Comparison of ENCODE assay signal across 13 cellular contexts in genomic region chr6:56450882-56451739, GRCh38.
DNase-seq lines count a peak whose midpoint lies in the region; ATAC-seq and TF ChIP-seq lines count a peak whose summit lies in the region.
"Had no signal": no experiment of that assay in that cellular context is flagged by ENCODE, and none has a peak within 500 bp of the region (broad histone marks: within the 10 kb centered on the region; RNA-seq: fewer than 3 reads in every experiment).

No MANE protein-coding gene starts in this region.

- H3K4me3 ChIP-seq in left ventricle myocardium inferior = no peak overlapping the region
- H3K4me3 ChIP-seq in rectal smooth muscle tissue (ENCODE audit: low read length) = no peak overlapping the region
- H3K4me3 ChIP-seq: BLaER1 had no signal

- H3K9me3 Mint-ChIP-seq in activated naive CD8-positive, alpha-beta T cell treated with anti-CD3 and anti-CD28 coated beads for 36 hours = no peaks in the 10 kb centered on the region
- H3K9me3 Mint-ChIP-seq in natural killer cell treated with Interleukin-12 subunit alpha and Interleukin-12 subunit beta and Interleukin-15 and Interleukin-18, amount 100 ng/mL, for 72 hours = peaks cover 4% of the 10 kb centered on the region
- no peaks in the 10 kb centered on the region for H3K9me3 Mint-ChIP-seq in activated T-helper 17 cell treated with anti-CD3 and anti-CD28 coated beads, Interleukin-2, amount 50 U/mL, for 72 hours
- H3K9me3 Mint-ChIP-seq: stimulated activated memory B cell treated with anti-CD40 and anti-IgM and Interleukin-4, amounts not matched to agents 10 μg/mL and 1 μg/mL and 100 μg/mL, for 72 hours had no signal

- peak; percentile 52 for DNase-seq in H4 (ENCODE audit: low spot score)
- DNase-seq in brain pericyte (ENCODE audit: low read depth, low spot score) = peak; percentile 7
- peak; percentile 84 for DNase-seq in left ventricle myocardium inferior
- no peak for DNase-seq in Kasumi-1 (lab: John Stamatoyannopoulos, UW)
- no peak for DNase-seq in activated naive CD8-positive, alpha-beta T cell treated with anti-CD3 and anti-CD28 coated beads for 36 hours
- no peak for DNase-seq in natural killer cell treated with Interleukin-12 subunit alpha and Interleukin-12 subunit beta and Interleukin-15 and Interleukin-18, amount 100 ng/mL, for 72 hours (ENCODE audit: low spot score)
- DNase-seq: activated T-cell treated with anti-CD3 and anti-CD28 coated beads, Interleukin-2, amount 50 U/mL, for 1 hour; cerebellar nuclear complex; KBM-7 had no signal

- H3K36me3 Mint-ChIP-seq in activated naive CD8-positive, alpha-beta T cell treated with anti-CD3 and anti-CD28 coated beads for 36 hours = no peaks in the 10 kb centered on the region
- H3K36me3 Mint-ChIP-seq in natural killer cell treated with Interleukin-12 subunit alpha and Interleukin-12 subunit beta and Interleukin-15 and Interleukin-18, amount 100 ng/mL, for 72 hours = no peaks in the 10 kb centered on the region
- H3K36me3 Mint-ChIP-seq in activated T-helper 17 cell treated with anti-CD3 and anti-CD28 coated beads, Interleukin-2, amount 50 U/mL, for 72 hours (ENCODE audit: low read depth) = no peaks in the 10 kb centered on the region
- H3K36me3 Mint-ChIP-seq: stimulated activated memory B cell treated with anti-CD40 and anti-IgM and Interleukin-4, amounts not matched to agents 10 μg/mL and 1 μg/mL and 100 μg/mL, for 72 hours had no signal

- H3K27ac ChIP-seq in left ventricle myocardium inferior (replicated peaks) (peak overlapping the region; percentile 73), rectal smooth muscle tissue (ENCODE audit: low read depth, low read length) (peak overlapping the region; percentile 72)
- H3K27ac ChIP-seq: BLaER1 had no signal

- H3K27me3 ChIP-seq in left ventricle myocardium inferior (ENCODE audit: low read depth) = no peaks in the 10 kb centered on the region
- no peaks in the 10 kb centered on the region for H3K27me3 ChIP-seq in rectal smooth muscle tissue (ENCODE audit: control insufficient read depth, insufficient read depth, low read length)
- H3K27me3 ChIP-seq: BLaER1 had no signal

- H3K4me1 ChIP-seq in left ventricle myocardium inferior (peaks cover 41% of the 10 kb centered on the region), rectal smooth muscle tissue (ENCODE audit: control insufficient read depth, insufficient read depth, low read length) (peaks cover 11% of the 10 kb centered on the region)
- H3K4me1 ChIP-seq: BLaER1 had no signal

- no peaks in the 10 kb centered on the region for H3K9me3 ChIP-seq in left ventricle myocardium inferior (replicated peaks)
- H3K9me3 ChIP-seq: BLaER1 had no signal

- intact Hi-C loops in left ventricle myocardium inferior (cut with micrococcal nuclease) = no loop called here

- ATAC-seq in natural killer cell treated with Interleukin-12 subunit alpha and Interleukin-12 subunit beta and Interleukin-15 and Interleukin-18, amount 100 ng/mL, for 72 hours = no peak
- ATAC-seq in activated T-helper 17 cell treated with anti-CD3 and anti-CD28 coated beads, Interleukin-2, amount 50 U/mL, for 72 hours (replicated peaks) = no peak
- ATAC-seq: stimulated activated memory B cell treated with anti-CD40 and anti-IgM and Interleukin-4, amounts not matched to agents 10 μg/mL and 1 μg/mL and 100 μg/mL, for 72 hours had no signal

- TF ChIP-seq CTCF in left ventricle myocardium inferior (IDR thresholded peaks at IDR 0.05; ENCODE audit: borderline replicate concordance) = no peak

- H3K27me3 Mint-ChIP-seq in activated naive CD8-positive, alpha-beta T cell treated with anti-CD3 and anti-CD28 coated beads for 36 hours = peaks cover 5% of the 10 kb centered on the region
- H3K27me3 Mint-ChIP-seq in natural killer cell treated with Interleukin-12 subunit alpha and Interleukin-12 subunit beta and Interleukin-15 and Interleukin-18, amount 100 ng/mL, for 72 hours = no peaks in the 10 kb centered on the region
- H3K27me3 Mint-ChIP-seq in activated T-helper 17 cell treated with anti-CD3 and anti-CD28 coated beads, Interleukin-2, amount 50 U/mL, for 72 hours = no peaks in the 10 kb centered on the region
- H3K27me3 Mint-ChIP-seq: stimulated activated memory B cell treated with anti-CD40 and anti-IgM and Interleukin-4, amounts not matched to agents 10 μg/mL and 1 μg/mL and 100 μg/mL, for 72 hours had no signal

- no peak overlapping the region for H3K27ac Mint-ChIP-seq in activated naive CD8-positive, alpha-beta T cell treated with anti-CD3 and anti-CD28 coated beads for 36 hours
- no peak overlapping the region for H3K27ac Mint-ChIP-seq in natural killer cell treated with Interleukin-12 subunit alpha and Interleukin-12 subunit beta and Interleukin-15 and Interleukin-18, amount 100 ng/mL, for 72 hours
- no peak overlapping the region for H3K27ac Mint-ChIP-seq in activated T-helper 17 cell treated with anti-CD3 and anti-CD28 coated beads, Interleukin-2, amount 50 U/mL, for 72 hours
- H3K27ac Mint-ChIP-seq: stimulated activated memory B cell treated with anti-CD40 and anti-IgM and Interleukin-4, amounts not matched to agents 10 μg/mL and 1 μg/mL and 100 μg/mL, for 72 hours had no signal

- H3K4me3 Mint-ChIP-seq in activated naive CD8-positive, alpha-beta T cell treated with anti-CD3 and anti-CD28 coated beads for 36 hours = no peak overlapping the region
- no peak overlapping the region for H3K4me3 Mint-ChIP-seq in natural killer cell treated with Interleukin-12 subunit alpha and Interleukin-12 subunit beta and Interleukin-15 and Interleukin-18, amount 100 ng/mL, for 72 hours
- no peak overlapping the region for H3K4me3 Mint-ChIP-seq in activated T-helper 17 cell treated with anti-CD3 and anti-CD28 coated beads, Interleukin-2, amount 50 U/mL, for 72 hours
- H3K4me3 Mint-ChIP-seq: stimulated activated memory B cell treated with anti-CD40 and anti-IgM and Interleukin-4, amounts not matched to agents 10 μg/mL and 1 μg/mL and 100 μg/mL, for 72 hours had no signal

- H3K9ac ChIP-seq in rectal smooth muscle tissue (ENCODE audit: low read length) = no peak overlapping the region
- H3K9ac ChIP-seq: BLaER1 had no signal

- no peaks in the 10 kb centered on the region for H3K4me1 Mint-ChIP-seq in activated naive CD8-positive, alpha-beta T cell treated with anti-CD3 and anti-CD28 coated beads for 36 hours
- no peaks in the 10 kb centered on the region for H3K4me1 Mint-ChIP-seq in natural killer cell treated with Interleukin-12 subunit alpha and Interleukin-12 subunit beta and Interleukin-15 and Interleukin-18, amount 100 ng/mL, for 72 hours (ENCODE audit: low read depth in 2 of 2)
- no peaks in the 10 kb centered on the region for H3K4me1 Mint-ChIP-seq in activated T-helper 17 cell treated with anti-CD3 and anti-CD28 coated beads, Interleukin-2, amount 50 U/mL, for 72 hours
- H3K4me1 Mint-ChIP-seq: stimulated activated memory B cell treated with anti-CD40 and anti-IgM and Interleukin-4, amounts not matched to agents 10 μg/mL and 1 μg/mL and 100 μg/mL, for 72 hours had no signal

- H3K36me3 ChIP-seq in left ventricle myocardium inferior = peaks cover under 1% of the 10 kb centered on the region
- H3K36me3 ChIP-seq in rectal smooth muscle tissue (ENCODE audit: control insufficient read depth, insufficient read depth, low read length) = peaks cover 2% of the 10 kb centered on the region
- H3K36me3 ChIP-seq: BLaER1 had no signal

Comparison
In these comparisons a context has a peak if more than half of its experiments do, and no peak if none do; other contexts are left out.
1. DNase-seq: peak in H4 (single experiment), brain pericyte (single experiment) and left ventricle myocardium inferior (single experiment); none in Kasumi-1 (0 of 2), activated naive CD8-positive, alpha-beta T cell treated with anti-CD3 and anti-CD28 coated beads for 36 hours (single experiment) and natural killer cell treated with Interleukin-12 subunit alpha and Interleukin-12 subunit beta and Interleukin-15 and Interleukin-18, amount 100 ng/mL, for 72 hours (single experiment).